14 cellular contexts compared by ENCODE assay signal in genomic region chr17:42290577-42290976, GRCh38. TPM values are rescaled to one million over a fixed set of nuclear protein-coding genes. Genes with fewer than 3 reads are reported as not detected.
DNase-seq lines count a peak whose midpoint lies in the region; ATAC-seq, FAIRE-seq and TF ChIP-seq lines count a peak whose summit lies in the region.
"Had no signal": no experiment of that assay in that cellular context is flagged by ENCODE, and none has a peak within 500 bp of the region (broad histone marks: within the 10 kb centered on the region; RNA-seq: fewer than 3 reads in every experiment).

No MANE protein-coding gene starts in this region.

- H3K9me3 Mint-ChIP-seq in activated CD4-positive, alpha-beta T cell treated with anti-CD3 and anti-CD28 coated beads, Interleukin-2, amount 10 ng/mL, durations not matched to agents 24 days and 14 days, result no peaks in the 10 kb centered on the region
- H3K9me3 Mint-ChIP-seq: nephron had no signal

- intact Hi-C loops in activated CD4-positive, alpha-beta T cell treated with anti-CD3 and anti-CD28 coated beads, Interleukin-2, amount 10 ng/mL, durations not matched to agents 24 days and 14 days (cut with micrococcal nuclease), result loop anchor here (1.0 kb wide), 1 partner anchor 22 kb away; no protein-coding TSS in a partner anchor
- intact Hi-C loops in K562 (cut with micrococcal nuclease) (no loop called here), ovary (cut with DNase I) (no loop called here)

- no TSS peak for BruUV-seq in K562 (replicated peaks; lab: Mats Ljungman, UMichigan)

- TF ChIP-seq POLR2A in K562 (conservative IDR thresholded peaks at IDR 0.05) (no peak), ovary (IDR thresholded peaks at IDR 0.05) (no peak)

- peak overlapping the region; percentile 78 for H3K4me2 ChIP-seq in Karpas-422 (ENCODE audit: low read depth, low read length, poor library complexity, severe bottlenecking)
- H3K4me2 ChIP-seq in K562 (ENCODE audit: insufficient read depth, low read length), result peak overlapping the region; percentile 88

- no peaks in the 10 kb centered on the region for H3K9me1 ChIP-seq in K562 (ENCODE audit: control insufficient read depth, insufficient read depth, low read length)

- POLR2A ChIA-PET in K562 (lab: Yijun Ruan, JAX), result interaction anchor here (0.6 to 2.7 kb wide), 7 partner anchors 9 to 262 kb away, joined by 3 to 13 read pairs (median 6); partner anchors contain the start of gene HSD17B1

- peaks cover 77% of the 10 kb centered on the region for H3K36me3 Mint-ChIP-seq in activated CD4-positive, alpha-beta T cell treated with anti-CD3 and anti-CD28 coated beads, Interleukin-2, amount 10 ng/mL, durations not matched to agents 24 days and 14 days (ENCODE audit: low read depth)

- FAIRE-seq in K562 (lab: Jason Lieb, UNC), result no peak
- FAIRE-seq: colon had no signal

- H3K36me3 ChIP-seq in Karpas-422 (ENCODE audit: insufficient read depth, low read length) (peaks cover 9% of the 10 kb centered on the region), K562 (ENCODE audit: control insufficient read depth, insufficient read depth, low read length) (peaks cover 66% of the 10 kb centered on the region), ovary (no peaks in the 10 kb centered on the region)

- H2AFZ ChIP-seq in Karpas-422 (ENCODE audit: low read length) (no peak overlapping the region), K562 (ENCODE audit: low read depth, low read length) (no peak overlapping the region)

- H4K20me1 ChIP-seq in Karpas-422 (ENCODE audit: insufficient read depth, low read depth, low read length) (peaks cover 3% of the 10 kb centered on the region; the same call in 1 of the 2 replicates), K562 (replicated peaks; ENCODE audit: control insufficient read depth, insufficient read depth, low read length) (no peaks in the 10 kb centered on the region)

- H3K79me2 ChIP-seq in Karpas-422 (ENCODE audit: low read length) (peaks cover 63% of the 10 kb centered on the region), K562 (ENCODE audit: control insufficient read depth, insufficient read depth, low read length) (peaks cover 99% of the 10 kb centered on the region)

- TF ChIP-seq CTCF in K562 (IDR thresholded peaks at IDR 0.05 in 2 of 3, conservative IDR thresholded peaks at IDR 0.05 in 1 of 3; ENCODE audit: insufficient read depth in 2 of 3, low read depth in 1 of 3, low read length in 3 of 3) (no peak), ovary (IDR thresholded peaks at IDR 0.05) (no peak)

- CTCF ChIA-PET in K562 (lab: Yijun Ruan, JAX; ENCODE audit: low intra/inter-chr PET ratio), result interaction anchor here (0.7 kb wide), 1 partner anchor 39 kb away, joined by 3 read pairs; no protein-coding TSS in a partner anchor

- no peak for ATAC-seq in K562
- ATAC-seq: left lung had no signal

- no peaks in the 10 kb centered on the region for H3K27me3 Mint-ChIP-seq in activated CD4-positive, alpha-beta T cell treated with anti-CD3 and anti-CD28 coated beads, Interleukin-2, amount 10 ng/mL, durations not matched to agents 24 days and 14 days

- H3K4me1 Mint-ChIP-seq in activated CD4-positive, alpha-beta T cell treated with anti-CD3 and anti-CD28 coated beads, Interleukin-2, amount 10 ng/mL, durations not matched to agents 24 days and 14 days, result peaks cover 57% of the 10 kb centered on the region

- WGBS in K562 (ENCODE audit: insufficient coverage, low coverage, missing lambda C conversion rate), result 3% methylated on average over 5 of the region's 5 CpGs
- WGBS in ovary, 3 donors, result 74 to 81% (median 76%) methylated on average over 5 of the region's 5 CpGs

- no peak for TF ChIP-seq RAD21 in K562 (CRISPR knock-in tag; conservative IDR thresholded peaks at IDR 0.05 in 1 of 2, IDR thresholded peaks at IDR 0.05 in 1 of 2)

- H3K9me3 ChIP-seq in Karpas-422 (ENCODE audit: low read length) (no peaks in the 10 kb centered on the region), K562 (replicated peaks; ENCODE audit: control insufficient read depth, insufficient read depth, low read depth, low read length) (no peaks in the 10 kb centered on the region), ovary (no peaks in the 10 kb centered on the region)
- H3K9me3 ChIP-seq: esophagus squamous epithelium, left lung, thoracic aorta had no signal

- DNase-seq in activated CD4-positive, alpha-beta T cell treated with anti-CD3 and anti-CD28 coated beads, Interleukin-2, amount 10 ng/mL, durations not matched to agents 24 days and 14 days, result no peak
- DNase-seq in activated CD4-positive, alpha-beta T cell treated with anti-CD3 and anti-CD28 coated beads for 4 hours, result no peak
- no peak for DNase-seq in Karpas-422
- no peak for DNase-seq in K562 (ENCODE audit: extremely low read depth in 1 of 4, low spot score in 3 of 4)
- peak in 3 of 5 donors; percentile 3 to 16 (median 16) for DNase-seq in ovary
- DNase-seq in GF-D8 (lab: John Stamatoyannopoulos, UW), result no peak
- no peak for DNase-seq in NCI-H748 treated with DMSO at 0.1 percent for 48 hours (lab: John Stamatoyannopoulos, UW)
- no peak for DNase-seq in T1000 (lab: John Stamatoyannopoulos, UW)
- DNase-seq: esophagus squamous epithelium, NCI-H345 had no signal

- H3K9ac ChIP-seq in Karpas-422 (ENCODE audit: low read length) (no peak overlapping the region), K562 (ENCODE audit: insufficient read depth in 1 of 2, low read depth in 2 of 2, low read length in 2 of 2) (peak overlapping the region; percentile 83 to 97)

- peak overlapping the region; percentile 89 for H3K4me3 Mint-ChIP-seq in activated CD4-positive, alpha-beta T cell treated with anti-CD3 and anti-CD28 coated beads, Interleukin-2, amount 10 ng/mL, durations not matched to agents 24 days and 14 days

- H3K9me2 ChIP-seq in Karpas-422 (replicated peaks; ENCODE audit: insufficient read depth, low read length), result no peaks in the 10 kb centered on the region

- peaks cover 48% of the 10 kb centered on the region for H3K4me1 ChIP-seq in Karpas-422 (ENCODE audit: low read length)
- H3K4me1 ChIP-seq in K562 (replicated peaks in 1 of 2; ENCODE audit: control insufficient read depth in 2 of 2, insufficient read depth in 2 of 2, low read length in 2 of 2), result peaks cover 27 to 48% of the 10 kb centered on the region in 2 experiments
- peaks cover 14% of the 10 kb centered on the region for H3K4me1 ChIP-seq in ovary (ENCODE audit: insufficient read depth)

- H3K4me3 ChIP-seq in Karpas-422 (ENCODE audit: low read length) (peak overlapping the region; percentile 85; the same call in 1 of the 2 replicates), K562 (peak overlapping the region; percentile 88), ovary (no peak overlapping the region)
- H3K4me3 ChIP-seq: thoracic aorta had no signal

- H3K27me3 ChIP-seq in Karpas-422 (ENCODE audit: low read length) (no peaks in the 10 kb centered on the region), K562 (ENCODE audit: control insufficient read depth in 2 of 2, insufficient read depth in 2 of 2, low read length in 2 of 2) (no peaks in the 10 kb centered on the region), ovary (no peaks in the 10 kb centered on the region)
- H3K27me3 ChIP-seq: esophagus squamous epithelium, left lung had no signal

- H3K27ac ChIP-seq in Karpas-422 (ENCODE audit: low read length), result peak overlapping the region; percentile 81; the same call in 1 of the 2 replicates
- H3K27ac ChIP-seq in K562 (ENCODE audit: extremely low read depth, low read depth, low read length), result peak overlapping the region; percentile 78; the same call in 2 of the 3 replicates
- no peak overlapping the region for H3K27ac ChIP-seq in ovary
- H3K27ac ChIP-seq: thoracic aorta had no signal

- TF ChIP-seq EP300 in K562 (IDR thresholded peaks at IDR 0.05; ENCODE audit: low read length) (no peak), ovary (IDR thresholded peaks at IDR 0.05) (no peak)

- H3K27ac Mint-ChIP-seq in activated CD4-positive, alpha-beta T cell treated with anti-CD3 and anti-CD28 coated beads, Interleukin-2, amount 10 ng/mL, durations not matched to agents 24 days and 14 days, result peak overlapping the region; percentile 81
- H3K27ac Mint-ChIP-seq: nephron had no signal

- in situ Hi-C loops in K562 (cut with MboI), result no loop called here

RNA-seq across cellular contexts. Expression of gene STAT5A, which starts 2.3 kb away (rescaled TPM):
- 346 and 348 TPM in 2 replicates for total RNA-seq in activated CD4-positive, alpha-beta T cell treated with anti-CD3 and anti-CD28 coated beads, Interleukin-2, amount 10 ng/mL, durations not matched to agents 24 days and 14 days
- 62.3 and 160 TPM in 2 replicates for total RNA-seq in Karpas-422 (2014; rRNA removed; shearing (Covaris generic); ENCODE audit: low replicate concordance)
- total RNA-seq in K562 (2011; cell fraction: chromatin; rRNA removed; ENCODE audit: low replicate concordance), result 251 and 757 TPM in 2 replicates
- total RNA-seq in K562 (2011; cell fraction: nucleolus; rRNA removed), result 428 and 505 TPM in 2 replicates
- 262 and 311 TPM in 2 replicates for total RNA-seq in K562 (2011; cell fraction: nucleoplasm; rRNA removed)
- total RNA-seq in K562 (2014; rRNA removed) (391 and 467 TPM in 2 replicates), K562 (2014; rRNA removed; fragmentation: Illumina TruSeq; extraction: Trizol) (156 and 174 TPM in 2 replicates), K562 (2015; rRNA removed; fragmentation: Illumina TruSeq; extraction: Trizol) (177 and 195 TPM in 2 replicates), K562 (2021) (377 and 414 TPM in 2 replicates), ovary (10 to 100 TPM; 43.1 to 82.8 (median 51.6) TPM)
- polyA plus RNA-seq in K562 (2011; rRNA removed) (131 and 196 TPM in 2 replicates), K562 (2014; fragmentation: Illumina TruSeq; extraction: Trizol) (379 and 415 TPM in 2 replicates), K562 (2014; fragmentation: Nextera tagmentation; extraction: Ambion mirVana) (10 to 100 TPM; 79.9 to 81.8 TPM), K562 (2014; rRNA removed) (239 and 248 TPM in 2 replicates), ovary (10 to 100 TPM; 19.5 to 22.2 TPM)
- polyA plus RNA-seq in K562 (2011; cell fraction: cytosol; rRNA removed), result 76.7 and 247 TPM in 2 replicates
- polyA plus RNA-seq in K562 (2011; cell fraction: nucleus; rRNA removed), result 268 and 853 TPM in 2 replicates
- polyA plus RNA-seq in K562 (2012), result 303 and 408 TPM in 2 replicates
- polyA minus RNA-seq in K562 (2011; rRNA and poly(A)+ RNA removed), result 114 and 250 TPM in 2 replicates
- polyA minus RNA-seq in K562 (2011; cell fraction: cytosol; rRNA and poly(A)+ RNA removed), result 124 and 299 TPM in 2 replicates
- 105 and 217 TPM in 2 replicates for polyA minus RNA-seq in K562 (2011; cell fraction: nucleus; rRNA and poly(A)+ RNA removed)

RNA-seq across cellular contexts. Expression of gene STAT5B, which starts 14.4 kb away (rescaled TPM):
- 184 and 189 TPM in 2 replicates for total RNA-seq in activated CD4-positive, alpha-beta T cell treated with anti-CD3 and anti-CD28 coated beads, Interleukin-2, amount 10 ng/mL, durations not matched to agents 24 days and 14 days
- 110 and 142 TPM in 2 replicates for total RNA-seq in Karpas-422 (2014; rRNA removed; shearing (Covaris generic); ENCODE audit: low replicate concordance)
- 425 and 510 TPM in 2 replicates for total RNA-seq in K562 (2011; cell fraction: chromatin; rRNA removed; ENCODE audit: low replicate concordance)
- 258 and 266 TPM in 2 replicates for total RNA-seq in K562 (2011; cell fraction: nucleolus; rRNA removed)
- total RNA-seq in K562 (2011; cell fraction: nucleoplasm; rRNA removed), result 265 and 278 TPM in 2 replicates
- 92.4 and 113 TPM in 2 replicates for total RNA-seq in K562 (2014; rRNA removed)
- 75.5 and 75.7 TPM in 2 replicates for total RNA-seq in K562 (2014; rRNA removed; fragmentation: Illumina TruSeq; extraction: Trizol)
- total RNA-seq in K562 (2015; rRNA removed; fragmentation: Illumina TruSeq; extraction: Trizol), result 63.5 and 65.2 TPM in 2 replicates
- 134 TPM in 2 replicates for total RNA-seq in K562 (2021)
- polyA plus RNA-seq in K562 (2011; rRNA removed), result 147 and 176 TPM in 2 replicates
- polyA plus RNA-seq in K562 (2011; cell fraction: cytosol; rRNA removed), result 94.2 and 122 TPM in 2 replicates
- 190 and 298 TPM in 2 replicates for polyA plus RNA-seq in K562 (2011; cell fraction: nucleus; rRNA removed)
- polyA plus RNA-seq in K562 (2012), result 79.5 and 138 TPM in 2 replicates
- polyA plus RNA-seq in K562 (2014; fragmentation: Illumina TruSeq; extraction: Trizol), result 117 and 130 TPM in 2 replicates
- 10 to 100 TPM; 20.8 to 23.5 TPM for polyA plus RNA-seq in K562 (2014; fragmentation: Nextera tagmentation; extraction: Ambion mirVana)
- 109 and 124 TPM in 2 replicates for polyA plus RNA-seq in K562 (2014; rRNA removed)
- 101 and 127 TPM in 2 replicates for polyA minus RNA-seq in K562 (2011; rRNA and poly(A)+ RNA removed)
- polyA minus RNA-seq in K562 (2011; cell fraction: cytosol; rRNA and poly(A)+ RNA removed), result 79.7 and 81.7 TPM in 2 replicates
- polyA minus RNA-seq in K562 (2011; cell fraction: nucleus; rRNA and poly(A)+ RNA removed), result 54.4 and 60.3 TPM in 2 replicates
- 100 to 1,000 TPM in 4 of 7 donors, 10 to 100 TPM in 3; 66.7 to 176 (median 128) TPM for total RNA-seq in ovary
- 100 to 1,000 TPM in 1 of 2 donors, 10 to 100 TPM in 1; 66.1 to 108 TPM for polyA plus RNA-seq in ovary

Comparison
In these comparisons a context has a peak if more than half of its experiments do, and no peak if none do; other contexts are left out.
1. DNase-seq: peak in ovary (3 of 5); none in activated CD4-positive, alpha-beta T cell treated with anti-CD3 and anti-CD28 coated beads, Interleukin-2, amount 10 ng/mL, durations not matched to agents 24 days and 14 days (single experiment), activated CD4-positive, alpha-beta T cell treated with anti-CD3 and anti-CD28 coated beads for 4 hours (0 of 2), Karpas-422 (single experiment), K562 (0 of 4), GF-D8 (single experiment), NCI-H748 treated with DMSO at 0.1 percent for 48 hours (single experiment) and T1000 (single experiment).
2. H3K27ac ChIP-seq: peak in Karpas-422 (single experiment) and K562 (single experiment); none in ovary (0 of 2).